1 cellular context compared by ENCODE assay signal in the genomic region with DNA sequence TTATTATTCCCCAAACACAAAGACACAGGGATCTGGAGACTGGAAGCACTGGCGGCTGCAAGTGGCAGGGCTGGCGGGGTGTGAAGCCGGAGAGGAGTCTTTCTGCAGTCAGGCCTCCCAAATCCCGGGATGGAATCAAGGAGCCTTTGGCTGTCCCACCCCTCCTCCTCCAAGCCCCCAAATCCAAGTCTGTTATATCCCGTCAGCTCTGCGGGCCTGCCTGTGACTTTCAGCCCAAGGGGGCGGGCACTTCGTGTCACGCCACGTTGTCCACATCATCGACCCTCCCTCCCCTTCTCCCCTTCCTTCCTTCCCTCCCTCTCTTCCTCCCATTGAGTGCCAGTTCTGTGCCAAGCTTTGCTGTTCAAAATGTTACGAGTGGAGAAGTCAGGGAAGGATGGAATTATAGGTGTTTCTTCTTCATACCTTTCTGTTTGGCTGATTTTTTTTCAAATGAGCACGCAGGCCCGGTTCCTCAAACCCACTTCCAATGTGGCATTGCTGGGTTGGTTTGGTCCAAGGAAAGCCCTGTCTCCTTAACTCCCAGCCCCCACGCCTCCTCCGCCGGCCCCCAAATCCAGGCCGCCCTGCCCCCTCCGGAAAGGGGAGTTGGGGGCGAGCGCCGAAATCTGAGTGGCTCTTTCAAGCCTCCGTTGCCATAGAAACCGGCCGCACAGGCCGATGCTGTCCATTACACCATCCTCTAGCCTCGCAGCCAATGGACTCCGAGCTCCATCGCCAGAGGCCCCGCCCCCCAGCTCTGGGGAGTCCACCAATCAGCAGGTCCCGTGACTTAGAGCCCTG.
TF ChIP-seq lines count a peak whose summit lies in the region.

No MANE protein-coding gene starts in this region.

TF ChIP-seq in H1, 55 proteins besides CTCF, POLR2A, EP300 and RAD21:
- no peak for TF ChIP-seq SIRT6 (IDR thresholded peaks at IDR 0.05; ENCODE audit: low read length)
- no peak for TF ChIP-seq CTBP2 (IDR thresholded peaks at IDR 0.05; ENCODE audit: borderline replicate concordance, insufficient read depth, insufficient read length, low read length)
- no peak; the same call in 1 of the 2 replicates for TF ChIP-seq POLR2AphosphoS5 (IDR thresholded peaks at IDR 0.05; ENCODE audit: low read depth, low read length)
- peak; percentile 82; the same call in 1 of the 2 replicates for TF ChIP-seq RBBP5 (IDR thresholded peaks at IDR 0.05; ENCODE audit: borderline replicate concordance, low read depth, low read length)
- TF ChIP-seq BACH1 (IDR thresholded peaks at IDR 0.05; ENCODE audit: low read length), result no peak
- no peak for TF ChIP-seq RXRA (IDR thresholded peaks at IDR 0.05; ENCODE audit: insufficient read depth, low read depth, low read length)
- no peak for TF ChIP-seq PHF8 (conservative IDR thresholded peaks at IDR 0.05; ENCODE audit: low read depth, low read length)
- peak in 1 of 2 experiments; percentile 72; a peak in 1 of 4 replicates for TF ChIP-seq HDAC2 (IDR thresholded peaks at IDR 0.05; ENCODE audit: borderline replicate concordance in 1 of 2, low read depth in 2 of 2, low read length in 2 of 2)
- TF ChIP-seq SIN3A (conservative IDR thresholded peaks at IDR 0.05 in 1 of 2, IDR thresholded peaks at IDR 0.05 in 1 of 2; ENCODE audit: low read depth in 1 of 2, low read length in 2 of 2), result peak; percentile 50 to 53; a peak in 2 of 4 replicates
- peak; percentile 54; the same call in 1 of the 2 replicates for TF ChIP-seq TAF1 (IDR thresholded peaks at IDR 0.05; ENCODE audit: low read depth, low read length)
- TF ChIP-seq RNF2 (IDR thresholded peaks at IDR 0.05; ENCODE audit: borderline replicate concordance, low read depth, low read length, missing control alignments, poor library complexity, severe bottlenecking), result no peak
- TF ChIP-seq POU5F1 (IDR thresholded peaks at IDR 0.05; ENCODE audit: low read depth, low read length), result no peak
- TF ChIP-seq MAX (IDR thresholded peaks at IDR 0.05), result peak; percentile 60
- TF ChIP-seq CHD2 (IDR thresholded peaks at IDR 0.05; ENCODE audit: low read length), result no peak; the same call in 1 of the 2 replicates
- TF ChIP-seq MAFK (IDR thresholded peaks at IDR 0.05; ENCODE audit: low read depth, low read length), result no peak
- TF ChIP-seq ATF2 (IDR thresholded peaks at IDR 0.05; ENCODE audit: low read length), result 0 out of 2 replicates have a peak, but pooled peaks have one; percentile 8
- peak; percentile 26; the same call in 1 of the 2 replicates for TF ChIP-seq SP2 (IDR thresholded peaks at IDR 0.05; ENCODE audit: low read length)
- TF ChIP-seq E2F6 (IDR thresholded peaks at IDR 0.05), result peak; percentile 48; the same call in 1 of the 2 replicates
- no peak for TF ChIP-seq EZH2 (IDR thresholded peaks at IDR 0.05; ENCODE audit: low read depth, low read length, severe bottlenecking)
- TF ChIP-seq CREB1 (IDR thresholded peaks at IDR 0.05), result peak; percentile 53; the same call in 1 of the 2 replicates
- no peak for TF ChIP-seq KDM4A (IDR thresholded peaks at IDR 0.05; ENCODE audit: low read depth, low read length, severe bottlenecking)
- TF ChIP-seq SRF (IDR thresholded peaks at IDR 0.05; ENCODE audit: low read depth, low read length), result no peak
- TF ChIP-seq SP1 (IDR thresholded peaks at IDR 0.05; ENCODE audit: low read depth, low read length), result peak; percentile 88
- peak; percentile 70 for TF ChIP-seq SAP30 (IDR thresholded peaks at IDR 0.05; ENCODE audit: insufficient read depth, insufficient replicate concordance, low read length)
- TF ChIP-seq EGR1 (IDR thresholded peaks at IDR 0.05; ENCODE audit: borderline replicate concordance, low read depth, low read length), result 0 out of 2 replicates have a peak, but pooled peaks have one; percentile 10
- TF ChIP-seq NANOG (IDR thresholded peaks at IDR 0.05; ENCODE audit: insufficient read depth, low read depth, low read length, poor library complexity, severe bottlenecking), result no peak
- TF ChIP-seq HDAC6 (IDR thresholded peaks at IDR 0.05; ENCODE audit: low read depth, low read length), result no peak
- TF ChIP-seq ATF3 (IDR thresholded peaks at IDR 0.05; ENCODE audit: insufficient read depth, low read depth, low read length), result no peak
- TF ChIP-seq TAF7 (optimal IDR thresholded peaks at IDR 0.05; ENCODE audit: borderline replicate concordance, low read depth, low read length), result peak; percentile 21
- TF ChIP-seq GABPA (IDR thresholded peaks at IDR 0.05; ENCODE audit: borderline replicate concordance, insufficient read depth, low read length), result no peak
- TF ChIP-seq TEAD4 (IDR thresholded peaks at IDR 0.05; ENCODE audit: low read depth, low read length), result no peak
- no peak for TF ChIP-seq CBX5 (IDR thresholded peaks at IDR 0.05; ENCODE audit: low read depth, low read length)
- no peak for TF ChIP-seq NRF1 (IDR thresholded peaks at IDR 0.05; ENCODE audit: low read depth, low read length)
- TF ChIP-seq KDM1A (IDR thresholded peaks at IDR 0.05; ENCODE audit: borderline replicate concordance, low read length), result no peak; the same call in 1 of the 2 replicates
- no peak for TF ChIP-seq BRCA1 (IDR thresholded peaks at IDR 0.05; ENCODE audit: low read depth, low read length)
- TF ChIP-seq ASH2L (IDR thresholded peaks at IDR 0.05; ENCODE audit: low read length), result peak; percentile 93
- peak; percentile 41; the same call in 1 of the 2 replicates for TF ChIP-seq TBP (IDR thresholded peaks at IDR 0.05; ENCODE audit: low read depth, low read length)
- 0 out of 2 replicates have a peak, but pooled peaks have one; percentile 37 for TF ChIP-seq RFX5 (IDR thresholded peaks at IDR 0.05; ENCODE audit: borderline replicate concordance, low read depth, low read length)
TF ChIP-seq in H1: peak in this region for 16.
